In the genomic region with DNA sequence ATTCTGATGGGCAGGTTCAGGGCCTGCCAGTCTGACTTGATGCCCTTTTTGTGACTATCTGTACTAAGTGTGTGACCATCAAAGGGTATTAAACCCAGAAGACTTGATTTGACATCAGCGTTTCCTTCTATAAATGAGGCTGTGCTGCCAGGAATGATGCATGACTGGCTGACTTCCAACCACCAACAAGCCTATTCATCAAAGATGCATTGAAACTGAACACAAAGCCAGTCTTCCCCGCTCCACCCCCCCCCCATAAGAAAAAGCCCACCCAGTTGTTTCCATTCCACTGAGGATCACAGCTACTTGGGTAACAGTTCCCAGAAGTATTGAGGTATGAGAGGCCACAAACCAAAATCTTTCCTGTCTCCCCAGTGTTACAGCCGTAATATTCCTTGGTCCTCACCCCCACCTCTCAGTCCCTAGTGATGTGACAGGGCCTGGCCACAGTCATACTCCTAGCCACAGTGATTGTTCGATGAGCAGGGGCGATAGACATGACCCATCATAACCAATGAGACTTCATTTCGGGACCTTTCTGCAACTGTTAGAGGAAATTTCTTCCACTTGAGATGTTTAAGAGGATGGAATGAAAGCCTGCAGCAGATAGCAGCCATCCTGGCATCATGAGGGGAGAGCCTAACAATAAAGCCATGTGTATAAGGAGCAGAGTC, we compare ENCODE assay signal across 10 cellular contexts. TPM values are rescaled to one million over a fixed set of nuclear protein-coding genes. Genes with fewer than 3 reads are reported as not detected.
A peak's percentile ranks its signal among the peaks of the same experiment; 100 is the strongest.
DNase-seq lines count a peak whose midpoint lies in the region; ATAC-seq and TF ChIP-seq lines count a peak whose summit lies in the region.
"Had no signal": no experiment of that assay in that cellular context is flagged by ENCODE, and none has a peak within 500 bp of the region (broad histone marks: within the 10 kb centered on the region; RNA-seq: fewer than 3 reads in every experiment).

No MANE protein-coding gene starts in this region.

- H3K9me3 Mint-ChIP-seq in chondrocyte (ENCODE audit: low read depth), result no peaks in the 10 kb centered on the region

- H4K20me1 ChIP-seq in BLaER1 treated with 17β-estradiol and CSF1 and Interleukin-3, amounts not matched to agents 10 nM and 100 nM, result peaks cover 0 to 7% (median 0%) of the 10 kb centered on the region in 11 experiments; a peak in 1 of 22 replicates
- no peaks in the 10 kb centered on the region for H4K20me1 ChIP-seq in PC-3 (ENCODE audit: low read length)

- peaks cover 0 to 6% (median 0%) of the 10 kb centered on the region in 11 experiments; a peak in 1 of 22 replicates for H3K9me3 ChIP-seq in BLaER1 treated with 17β-estradiol and CSF1 and Interleukin-3, amounts not matched to agents 10 nM and 100 nM (replicated peaks in 1 of 11)
- no peaks in the 10 kb centered on the region for H3K9me3 ChIP-seq in PC-3 (ENCODE audit: low read length)
- H3K9me3 ChIP-seq: stomach had no signal

- peaks cover 0 to 20% (median 0%) of the 10 kb centered on the region in 11 experiments; a peak in 3 of 22 replicates for H3K36me3 ChIP-seq in BLaER1 treated with 17β-estradiol and CSF1 and Interleukin-3, amounts not matched to agents 10 nM and 100 nM
- H3K36me3 ChIP-seq in PC-3 (ENCODE audit: low read depth, low read length), result no peaks in the 10 kb centered on the region
- H3K36me3 ChIP-seq: stomach had no signal

- peaks cover 36 to 81% (median 54%) of the 10 kb centered on the region in 10 experiments for H3K4me1 ChIP-seq in BLaER1 treated with 17β-estradiol and CSF1 and Interleukin-3, amounts not matched to agents 10 nM and 100 nM
- H3K4me1 ChIP-seq in PC-3 (ENCODE audit: insufficient read depth, low read length), result peaks cover 35% of the 10 kb centered on the region

- POLR2A ChIA-PET in PC-3 (lab: Charles Lee; ENCODE audit: unreplicated experiment), result no interaction called here

- no peak overlapping the region; a peak in 1 of 22 replicates for H3K27ac ChIP-seq in BLaER1 treated with 17β-estradiol and CSF1 and Interleukin-3, amounts not matched to agents 10 nM and 100 nM
- H3K27ac ChIP-seq in PC-3 (ENCODE audit: low read length), result peak overlapping the region; percentile 74

- TF ChIP-seq CTCF in PC-3 (conservative IDR thresholded peaks at IDR 0.05; ENCODE audit: low read depth, low read length) (no peak), chondrocyte (IDR thresholded peaks at IDR 0.05) (no peak)

- H2AFZ ChIP-seq in PC-3 (ENCODE audit: low read length), result no peak overlapping the region

- H3K9me2 ChIP-seq in PC-3 (replicated peaks; ENCODE audit: low read length), result no peaks in the 10 kb centered on the region

- peak; percentile 61 for DNase-seq in PC-3
- DNase-seq in chondrocyte (ENCODE audit: low spot score), result no peak
- peak; percentile 29 for DNase-seq in occipital lobe (lab: John Stamatoyannopoulos, UW)
- no peak for DNase-seq in HT-29 (ENCODE audit: low spot score)
- no peak for DNase-seq in OCI-M1 (lab: John Stamatoyannopoulos, UW)
- DNase-seq in Kasumi-1 (lab: John Stamatoyannopoulos, UW), result no peak
- DNase-seq: NCI-H748 treated with DMSO at 0.1 percent for 48 hours, stomach had no signal

- H3K9ac ChIP-seq in BLaER1 treated with 17β-estradiol and CSF1 and Interleukin-3, amounts not matched to agents 10 nM and 100 nM, result 0 out of 22 replicates have a peak overlapping the region, but pooled peaks of 1 of the 11 experiments have one; percentile 42
- H3K9ac ChIP-seq in PC-3 (ENCODE audit: low read length), result peak overlapping the region; percentile 1; the same call in 1 of the 2 replicates

- CTCF ChIA-PET in PC-3 (lab: Charles Lee), result interaction anchor here (0.6 to 1.1 kb wide), 3 partner anchors 39 to 42 kb away, joined by 3 to 7 read pairs (median 3); no protein-coding TSS in a partner anchor

- H3K36me3 Mint-ChIP-seq in chondrocyte (ENCODE audit: low read depth), result no peaks in the 10 kb centered on the region

- peaks cover 23% of the 10 kb centered on the region; the same call in 1 of the 2 replicates for H3K79me2 ChIP-seq in PC-3 (ENCODE audit: low read length)

- H3K4me2 ChIP-seq in BLaER1 treated with 17β-estradiol and CSF1 and Interleukin-3, amounts not matched to agents 10 nM and 100 nM, result peak overlapping the region; percentile 30 to 70 (median 41)
- peak overlapping the region; percentile 66 for H3K4me2 ChIP-seq in PC-3 (ENCODE audit: low read length)

- intact Hi-C loops in PC-3 (cut with micrococcal nuclease), result loop anchor here (1.0 to 2.0 kb wide), 2 partner anchors 19 to 40 kb away; no protein-coding TSS in a partner anchor

- peaks cover 14% of the 10 kb centered on the region for H3F3A ChIP-seq in PC-3 (ENCODE audit: low read length, unreplicated experiment)

- no peaks in the 10 kb centered on the region for H3K27me3 ChIP-seq in BLaER1 treated with 17β-estradiol and CSF1 and Interleukin-3, amounts not matched to agents 10 nM and 100 nM
- H3K27me3 ChIP-seq in PC-3 (ENCODE audit: low read length), result no peaks in the 10 kb centered on the region
- H3K27me3 ChIP-seq: stomach had no signal

- ATAC-seq in PC-3, result 0 out of 2 replicates have a peak, but pooled peaks have one; percentile 7
- no peak for ATAC-seq in HG03039 (IDR thresholded peaks at IDR 0.05; ENCODE audit: unreplicated experiment)

- peak overlapping the region; percentile 76 for H3K27ac Mint-ChIP-seq in chondrocyte (ENCODE audit: unreplicated experiment)

- H3K4me3 Mint-ChIP-seq in chondrocyte (ENCODE audit: unreplicated experiment), result no peak overlapping the region

- H3K27me3 Mint-ChIP-seq in chondrocyte (ENCODE audit: low read depth), result no peaks in the 10 kb centered on the region

- H3K4me3 ChIP-seq in BLaER1 treated with 17β-estradiol and CSF1 and Interleukin-3, amounts not matched to agents 10 nM and 100 nM, result no peak overlapping the region
- H3K4me3 ChIP-seq in PC-3 (ENCODE audit: low read length), result no peak overlapping the region
- H3K4me3 ChIP-seq: stomach had no signal

- BruUV-seq in PC-3 (replicated peaks; lab: Mats Ljungman, UMichigan), result no TSS peak

- peaks cover 28% of the 10 kb centered on the region for H3K4me1 Mint-ChIP-seq in chondrocyte (ENCODE audit: low read depth)

RNA-seq across cellular contexts. Expression of gene SH3BP5, which starts 22.6 kb away (rescaled TPM):
- 21.2 and 23.0 TPM in 2 replicates for total RNA-seq in PC-3 (2014; rRNA removed)
- total RNA-seq in chondrocyte, result 12.2 to 13.5 TPM (median 13.3 TPM) in 3 replicates
- total RNA-seq in occipital lobe, result 61.6 TPM
- 0.99 and 1.5 TPM in 2 replicates for total RNA-seq in HT-29 (2014; rRNA removed; shearing (Covaris generic))

Comparison
In these comparisons a context has a peak if more than half of its experiments do, and no peak if none do; other contexts are left out.
1. DNase-seq: peak in PC-3 (single experiment) and occipital lobe (single experiment); none in chondrocyte (single experiment), HT-29 (single experiment), OCI-M1 (single experiment) and Kasumi-1 (0 of 2).